22 cellular contexts compared by ENCODE assay signal in the genomic region with DNA sequence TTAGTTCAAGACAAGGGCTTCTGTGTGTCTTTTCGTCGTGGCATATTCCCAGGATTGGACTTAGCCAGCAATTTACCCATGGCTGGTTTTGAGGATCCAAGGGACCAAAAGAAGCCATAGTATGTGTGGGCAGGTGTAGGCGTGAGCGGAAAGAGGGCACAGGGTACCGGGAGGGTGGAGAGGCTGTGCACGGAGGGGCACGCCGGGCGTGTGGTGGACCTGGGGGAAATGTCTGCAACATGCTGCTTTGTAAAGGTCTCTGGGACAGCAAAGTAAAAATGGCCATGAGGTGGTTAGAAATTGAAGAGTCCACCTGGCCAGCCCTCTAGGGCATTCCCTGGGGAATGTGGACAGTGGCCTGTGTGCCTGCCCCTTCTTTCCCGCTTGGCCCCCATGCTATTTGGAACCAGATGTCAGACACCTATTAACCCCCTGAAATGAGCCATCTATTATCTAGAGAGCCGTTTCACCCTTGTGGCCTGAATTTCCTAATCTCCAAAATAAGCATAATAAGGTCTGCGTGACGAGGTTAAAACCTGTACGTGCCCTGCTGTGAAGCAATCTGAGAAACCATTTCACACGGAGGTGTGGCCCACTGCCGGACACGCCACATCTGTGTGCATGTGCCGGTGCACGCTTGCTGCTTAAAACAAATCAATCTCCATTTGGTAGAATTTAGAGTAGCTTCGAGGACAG. TPM values are rescaled to one million over a fixed set of nuclear protein-coding genes. Genes with fewer than 3 reads are reported as not detected.
A peak's percentile ranks its signal among the peaks of the same experiment; 100 is the strongest.
DNase-seq lines count a peak whose midpoint lies in the region; ATAC-seq and TF ChIP-seq lines count a peak whose summit lies in the region.
"Had no signal": no experiment of that assay in that cellular context is flagged by ENCODE, and none has a peak within 500 bp of the region (broad histone marks: within the 10 kb centered on the region; RNA-seq: fewer than 3 reads in every experiment).

No MANE protein-coding gene starts in this region.

- DNase-seq in SK-N-SH (peak; percentile 9), left ventricle myocardium superior (peak; percentile 12), right cardiac atrium (no peak), neural crest cell (ENCODE audit: low read depth, low spot score) (no peak), upper lobe of right lung (peak; percentile 57), NCI-H2081 treated with DMSO at 0.1 percent for 48 hours (lab: John Stamatoyannopoulos, UW) (no peak)
- DNase-seq in activated CD8-positive, alpha-beta T cell treated with anti-CD3 and anti-CD28 coated beads, Interleukin-2, amount 10 ng/mL, durations not matched to agents 7 days and 5 days, result no peak
- DNase-seq: AML-193, DMS 273 treated with DMSO at 0.1 percent for 48 hours, HCEC 1CT, Karpas-422, NCI-H1436, NCI-H1930, NCI-H345, NCI-H526, PC-3 had no signal

- CTCF ChIA-PET in SK-N-SH (lab: Yijun Ruan, JAX), result interaction anchor here (1.2 to 1.7 kb wide), 2 partner anchors 25 to 38 kb away, joined by 7 to 8 read pairs; no protein-coding TSS in a partner anchor
- CTCF ChIA-PET in activated CD8-positive, alpha-beta T cell treated with anti-CD3 and anti-CD28 coated beads, Interleukin-2, amount 10 ng/mL, durations not matched to agents 7 days and 5 days (lab: Charles Lee), result no interaction called here

- H3K4me1 ChIP-seq in SK-N-SH (ENCODE audit: control insufficient read depth in 1 of 2, insufficient read depth in 2 of 2, low read depth in 1 of 2, low read length in 1 of 2) (no peaks in the 10 kb centered on the region), right cardiac atrium (ENCODE audit: control insufficient read depth, insufficient read depth, low read length) (no peaks in the 10 kb centered on the region), upper lobe of right lung (no peaks in the 10 kb centered on the region)

- no peak for TF ChIP-seq CTCF in SK-N-SH (IDR thresholded peaks at IDR 0.05)
- TF ChIP-seq CTCF in neural crest cell (conservative IDR thresholded peaks at IDR 0.05), result no peak
- no peak for TF ChIP-seq CTCF in upper lobe of right lung (IDR thresholded peaks at IDR 0.05)

- H3K36me3 Mint-ChIP-seq in neural crest cell (ENCODE audit: low read depth), result no peaks in the 10 kb centered on the region
- no peaks in the 10 kb centered on the region for H3K36me3 Mint-ChIP-seq in activated CD8-positive, alpha-beta T cell treated with anti-CD3 and anti-CD28 coated beads, Interleukin-2, amount 10 ng/mL, durations not matched to agents 7 days and 5 days (ENCODE audit: low read depth)
- H3K36me3 Mint-ChIP-seq: IgD-negative memory B cell had no signal

- no peak for TF ChIP-seq EP300 in SK-N-SH (IDR thresholded peaks at IDR 0.05; ENCODE audit: borderline replicate concordance in 1 of 2, low read depth in 1 of 2, low read length in 1 of 2)

- no peak overlapping the region for H3K27ac ChIP-seq in SK-N-SH (ENCODE audit: low read depth in 2 of 2, low read length in 1 of 2)
- H3K27ac ChIP-seq in right cardiac atrium (ENCODE audit: low read length), result no peak overlapping the region
- no peak overlapping the region for H3K27ac ChIP-seq in upper lobe of right lung
- H3K27ac ChIP-seq: 22Rv1, C4-2B, RWPE1 had no signal

- H3K27me3 Mint-ChIP-seq in neural crest cell (ENCODE audit: low read depth), result peaks cover 52% of the 10 kb centered on the region
- H3K27me3 Mint-ChIP-seq in activated CD8-positive, alpha-beta T cell treated with anti-CD3 and anti-CD28 coated beads, Interleukin-2, amount 10 ng/mL, durations not matched to agents 7 days and 5 days (ENCODE audit: low read depth), result peaks cover 18% of the 10 kb centered on the region

- H3K9me3 ChIP-seq in SK-N-SH, result no peaks in the 10 kb centered on the region
- H3K9me3 ChIP-seq in right cardiac atrium (ENCODE audit: control insufficient read depth, low read length), result no peaks in the 10 kb centered on the region
- no peaks in the 10 kb centered on the region for H3K9me3 ChIP-seq in upper lobe of right lung

- no peaks in the 10 kb centered on the region for H3K4me1 Mint-ChIP-seq in neural crest cell
- peaks cover 6% of the 10 kb centered on the region for H3K4me1 Mint-ChIP-seq in activated CD8-positive, alpha-beta T cell treated with anti-CD3 and anti-CD28 coated beads, Interleukin-2, amount 10 ng/mL, durations not matched to agents 7 days and 5 days (ENCODE audit: low read depth)
- H3K4me1 Mint-ChIP-seq: IgD-negative memory B cell had no signal

- no peaks in the 10 kb centered on the region for H4K20me1 ChIP-seq in SK-N-SH (ENCODE audit: insufficient read depth)

- H3K27ac Mint-ChIP-seq in neural crest cell (ENCODE audit: unreplicated experiment), result peak overlapping the region; percentile 43
- no peak overlapping the region for H3K27ac Mint-ChIP-seq in activated CD8-positive, alpha-beta T cell treated with anti-CD3 and anti-CD28 coated beads, Interleukin-2, amount 10 ng/mL, durations not matched to agents 7 days and 5 days
- H3K27ac Mint-ChIP-seq: IgD-negative memory B cell had no signal

- intact Hi-C loops in left ventricle myocardium superior (cut with micrococcal nuclease), result no loop called here
- intact Hi-C loops in right cardiac atrium (cut with DNase I), result no loop called here
- intact Hi-C loops in upper lobe of right lung (cut with DNase I), result no loop called here

- H3K27me3 ChIP-seq in SK-N-SH (ENCODE audit: insufficient read depth) (peaks cover 56% of the 10 kb centered on the region; the same call in 1 of the 2 replicates), right cardiac atrium (ENCODE audit: control insufficient read depth, insufficient read depth) (no peaks in the 10 kb centered on the region), upper lobe of right lung (peaks cover 22% of the 10 kb centered on the region)

- H3K4me2 ChIP-seq in SK-N-SH, result no peak overlapping the region

- WGBS in SK-N-SH (ENCODE audit: low lambda C conversion rate), result 23% methylated on average over 15 of the region's 20 CpGs
- WGBS in right cardiac atrium, result 79% methylated on average over 20 of the region's 20 CpGs

- no peak for ATAC-seq in SK-N-SH treated with all-trans-retinoic acid at 6 μM for 48 hours
- no peak for ATAC-seq in left ventricle myocardium superior
- ATAC-seq in right cardiac atrium, result no peak
- ATAC-seq in upper lobe of right lung, result no peak
- no peak for ATAC-seq in activated CD8-positive, alpha-beta T cell treated with anti-CD3 and anti-CD28 coated beads, Interleukin-2, amount 10 ng/mL, durations not matched to agents 7 days and 5 days
- ATAC-seq: PC-3 had no signal

- POLR2A ChIA-PET in SK-N-SH (lab: Yijun Ruan, JAX), result no interaction called here
- POLR2A ChIA-PET in activated CD8-positive, alpha-beta T cell treated with anti-CD3 and anti-CD28 coated beads, Interleukin-2, amount 10 ng/mL, durations not matched to agents 7 days and 5 days (lab: Charles Lee), result no interaction called here

- no peak overlapping the region for H2AFZ ChIP-seq in SK-N-SH (ENCODE audit: low read depth)

- TF ChIP-seq RAD21 in SK-N-SH (IDR thresholded peaks at IDR 0.05; ENCODE audit: low read length), result no peak

- H3K36me3 ChIP-seq in SK-N-SH (replicated peaks in 1 of 2; ENCODE audit: control insufficient read depth in 1 of 2, insufficient read depth in 2 of 2, low read length in 1 of 2), result no peaks in the 10 kb centered on the region
- H3K36me3 ChIP-seq in upper lobe of right lung, result no peaks in the 10 kb centered on the region

- H3K9me3 Mint-ChIP-seq in neural crest cell, result no peaks in the 10 kb centered on the region
- no peaks in the 10 kb centered on the region for H3K9me3 Mint-ChIP-seq in activated CD8-positive, alpha-beta T cell treated with anti-CD3 and anti-CD28 coated beads, Interleukin-2, amount 10 ng/mL, durations not matched to agents 7 days and 5 days (ENCODE audit: insufficient read depth)
- H3K9me3 Mint-ChIP-seq: IgD-negative memory B cell had no signal

- H3F3A ChIP-seq in SK-N-SH (replicated peaks; ENCODE audit: insufficient read depth), result no peaks in the 10 kb centered on the region

- no peaks in the 10 kb centered on the region for H3K9me2 ChIP-seq in SK-N-SH

- no peak overlapping the region for H3K4me3 Mint-ChIP-seq in neural crest cell
- H3K4me3 Mint-ChIP-seq in activated CD8-positive, alpha-beta T cell treated with anti-CD3 and anti-CD28 coated beads, Interleukin-2, amount 10 ng/mL, durations not matched to agents 7 days and 5 days, result no peak overlapping the region
- H3K4me3 Mint-ChIP-seq: IgD-negative memory B cell had no signal

- H3K9ac ChIP-seq in SK-N-SH, result no peak overlapping the region

- no peaks in the 10 kb centered on the region for H3K79me2 ChIP-seq in SK-N-SH (ENCODE audit: insufficient read depth)

- H3K4me3 ChIP-seq in SK-N-SH (ENCODE audit: low read depth in 2 of 2, low read length in 1 of 2) (no peak overlapping the region), right cardiac atrium (ENCODE audit: low read length) (no peak overlapping the region), upper lobe of right lung (no peak overlapping the region)

TF ChIP-seq in SK-N-SH, 30 proteins besides CTCF, POLR2A, EP300 and RAD21 (continues in another document):
- no peak for TF ChIP-seq JUND (IDR thresholded peaks at IDR 0.05)
- TF ChIP-seq ELF1 (IDR thresholded peaks at IDR 0.05), result no peak
- no peak for TF ChIP-seq SMC3 (IDR thresholded peaks at IDR 0.05; ENCODE audit: low read depth, low read length)
- no peak for TF ChIP-seq NFIC (IDR thresholded peaks at IDR 0.05; ENCODE audit: borderline replicate concordance)

TF ChIP-seq in SK-N-SH treated with all-trans-retinoic acid at 6 μM for 48 hours, 23 proteins besides CTCF, POLR2A, EP300 and RAD21:
- TF ChIP-seq ZC3H10 (CRISPR knock-in tag; IDR thresholded peaks at IDR 0.05) (no peak), BACH2 (CRISPR knock-in tag; IDR thresholded peaks at IDR 0.05; ENCODE audit: borderline replicate concordance) (no peak), ZNF565 (CRISPR knock-in tag; conservative IDR thresholded peaks at IDR 0.05; ENCODE audit: low read depth) (no peak), CSDC2 (CRISPR knock-in tag; IDR thresholded peaks at IDR 0.05) (no peak), ISL1 (CRISPR knock-in tag; IDR thresholded peaks at IDR 0.05) (no peak)

RNA-seq across cellular contexts. Expression of gene FLT4, which starts 5.1 kb away (rescaled TPM):
- polyA plus RNA-seq in SK-N-SH (2012; rRNA removed) (0.02 and 0.05 TPM in 2 replicates), right cardiac atrium (4.8 TPM)
- 0.03 and 0.26 TPM in 2 replicates for polyA plus RNA-seq in SK-N-SH (2012; cell fraction: cytosol; rRNA removed)
- polyA plus RNA-seq in SK-N-SH (2012; cell fraction: nucleus; rRNA removed), result 0.05 and 0.35 TPM in 2 replicates
- total RNA-seq in left ventricle myocardium superior (8.0 TPM), right cardiac atrium (1 to 10 TPM; 2.0 to 3.3 (median 3.3) TPM), neural crest cell (13.1 and 15.7 TPM in 2 replicates), upper lobe of right lung (38.6 TPM)
- 1 to 10 TPM in 1 of 2 experiments, under 1 TPM in 1; 0.90 to 1.6 TPM for total RNA-seq in activated CD8-positive, alpha-beta T cell treated with anti-CD3 and anti-CD28 coated beads, Interleukin-2, amount 10 ng/mL, durations not matched to agents 7 days and 5 days
- total RNA-seq: MCF 10A, PC-3 had no signal

RNA-seq across cellular contexts. Expression of gene SCGB3A1, which starts 53.0 kb away (rescaled TPM):
- polyA plus RNA-seq in SK-N-SH (2012; rRNA removed) (not detected in 2 replicates), right cardiac atrium (not detected)
- 0.08 TPM in 1 of 2 replicates, not detected in the other for polyA plus RNA-seq in SK-N-SH (2012; cell fraction: cytosol; rRNA removed)
- polyA plus RNA-seq in SK-N-SH (2012; cell fraction: nucleus; rRNA removed), result not detected in 2 replicates
- total RNA-seq in left ventricle myocardium superior (not detected), right cardiac atrium (not detected), neural crest cell (not detected in 2 replicates), upper lobe of right lung (86.9 TPM)
- not detected for total RNA-seq in activated CD8-positive, alpha-beta T cell treated with anti-CD3 and anti-CD28 coated beads, Interleukin-2, amount 10 ng/mL, durations not matched to agents 7 days and 5 days
- total RNA-seq: MCF 10A, PC-3 had no signal
- polyA plus RNA-seq: IgD-negative memory B cell had no signal

Comparison
In these comparisons a context has a peak if more than half of its experiments do, and no peak if none do; other contexts are left out.
1. DNase-seq: peak in SK-N-SH (single experiment), left ventricle myocardium superior (single experiment) and upper lobe of right lung (single experiment); none in right cardiac atrium (0 of 3), neural crest cell (single experiment), activated CD8-positive, alpha-beta T cell treated with anti-CD3 and anti-CD28 coated beads, Interleukin-2, amount 10 ng/mL, durations not matched to agents 7 days and 5 days (single experiment) and NCI-H2081 treated with DMSO at 0.1 percent for 48 hours (single experiment).
2. RNA of gene SCGB3A1, which starts 53.0 kb away (total RNA-seq): 86.9 TPM in upper lobe of right lung (single experiment); not detected in neural crest cell, not detected in left ventricle myocardium superior (single experiment), not detected in right cardiac atrium and not detected in activated CD8-positive, alpha-beta T cell treated with anti-CD3 and anti-CD28 coated beads, Interleukin-2, amount 10 ng/mL, durations not matched to agents 7 days and 5 days; every median in the first group is over 10 times any median in the second.